ENCODE assay signal across 15 cellular contexts in genomic region chr6:143680157-143680556, GRCh38. TPM values are rescaled to one million over a fixed set of nuclear protein-coding genes. Genes with fewer than 3 reads are reported as not detected.
DNase-seq lines count a peak whose midpoint lies in the region; ATAC-seq and TF ChIP-seq lines count a peak whose summit lies in the region.
"Had no signal": no experiment of that assay in that cellular context is flagged by ENCODE, and none has a peak within 500 bp of the region (broad histone marks: within the 10 kb centered on the region; RNA-seq: fewer than 3 reads in every experiment).

No MANE protein-coding gene starts in this region.

- H3K27ac Mint-ChIP-seq in endodermal cell = no peak overlapping the region
- H3K27ac Mint-ChIP-seq in nephron = peak overlapping the region; percentile 81 to 99 (median 96)
- H3K27ac Mint-ChIP-seq: activated CD4-positive, alpha-beta T cell treated with anti-CD3 and anti-CD28 coated beads for 36 hours had no signal

- peaks cover 19% of the 10 kb centered on the region for H3K9me3 Mint-ChIP-seq in endodermal cell
- peaks cover 15% of the 10 kb centered on the region for H3K9me3 Mint-ChIP-seq in nephron

- peak overlapping the region; percentile 83 for H3K4me3 Mint-ChIP-seq in endodermal cell
- peak overlapping the region; percentile 68 to 97 (median 95) for H3K4me3 Mint-ChIP-seq in nephron
- H3K4me3 Mint-ChIP-seq: activated CD4-positive, alpha-beta T cell treated with anti-CD3 and anti-CD28 coated beads for 36 hours had no signal

- no peak for DNase-seq in heart left ventricle
- DNase-seq in left cardiac atrium = no peak
- no peak for DNase-seq in endodermal cell
- DNase-seq in upper lobe of right lung = no peak
- no peak for DNase-seq in NCI-H146 treated with DMSO at 0.1 percent for 48 hours (lab: John Stamatoyannopoulos, UW; ENCODE audit: unreplicated experiment)
- DNase-seq in UCSD-AML1 (lab: John Stamatoyannopoulos, UW; ENCODE audit: unreplicated experiment) = no peak
- no peak for DNase-seq in GM19240 (ENCODE audit: insufficient read length, low spot score)
- DNase-seq: activated CD4-positive, alpha-beta T cell treated with anti-CD3 and anti-CD28 coated beads for 36 hours; activated gamma-delta T cell treated with Interleukin-2 at 50 U/mL for 16 hours; DMS79; Kasumi-1; NCI-H2227 treated with DMSO at 0.1 percent for 48 hours; occipital lobe; SHP77 treated with DMSO at 0.1 percent for 48 hours had no signal

- ATAC-seq in heart left ventricle (no peak), left cardiac atrium (no peak), upper lobe of right lung (no peak)
- ATAC-seq: activated CD4-positive, alpha-beta T cell treated with anti-CD3 and anti-CD28 coated beads for 36 hours had no signal

- H3K4me3 ChIP-seq in heart left ventricle = peak overlapping the region in 11 of 12 donors; percentile 49 to 97 (median 80)
- peak overlapping the region; percentile 93 for H3K4me3 ChIP-seq in endodermal cell (ENCODE audit: low read length)
- peak overlapping the region; percentile 70 for H3K4me3 ChIP-seq in upper lobe of right lung

- intact Hi-C loops in heart left ventricle (cut with DNase I) = loop anchor here in 4 of 10 donors (5.0 to 10.0 kb wide), 3 partner anchors 52 to 67 kb away; no protein-coding TSS in a partner anchor
- intact Hi-C loops in left cardiac atrium (cut with DNase I) = no loop called here
- intact Hi-C loops in upper lobe of right lung (cut with DNase I) = no loop called here

- no peaks in the 10 kb centered on the region for H3K27me3 Mint-ChIP-seq in endodermal cell (ENCODE audit: insufficient read depth)
- no peaks in the 10 kb centered on the region for H3K27me3 Mint-ChIP-seq in nephron (ENCODE audit: low read depth)

- peaks cover 0 to 27% (median 0%) of the 10 kb centered on the region in 12 donors for H3K9me3 ChIP-seq in heart left ventricle
- H3K9me3 ChIP-seq in endodermal cell (ENCODE audit: control insufficient read depth, low read length) = peaks cover 34% of the 10 kb centered on the region
- H3K9me3 ChIP-seq in upper lobe of right lung = peaks cover 5% of the 10 kb centered on the region

- no peak for TF ChIP-seq POLR2A in heart left ventricle (IDR thresholded peaks at IDR 0.05)

- peaks cover 33% of the 10 kb centered on the region for H3K36me3 Mint-ChIP-seq in endodermal cell (ENCODE audit: low read depth)
- peaks cover 26% of the 10 kb centered on the region for H3K36me3 Mint-ChIP-seq in nephron (ENCODE audit: low read depth)

- H3K36me3 ChIP-seq in heart left ventricle (no peaks in the 10 kb centered on the region), endodermal cell (ENCODE audit: control insufficient read depth, insufficient read depth, low read length) (peaks cover 33% of the 10 kb centered on the region), upper lobe of right lung (no peaks in the 10 kb centered on the region)

- no peaks in the 10 kb centered on the region for H3K27me3 ChIP-seq in heart left ventricle
- no peaks in the 10 kb centered on the region for H3K27me3 ChIP-seq in endodermal cell (ENCODE audit: control insufficient read depth, insufficient read depth, low read length, poor library complexity, severe bottlenecking)
- no peaks in the 10 kb centered on the region for H3K27me3 ChIP-seq in upper lobe of right lung

- no peak for TF ChIP-seq CTCF in heart left ventricle (IDR thresholded peaks at IDR 0.05)
- no peak for TF ChIP-seq CTCF in endodermal cell (conservative IDR thresholded peaks at IDR 0.05)
- no peak for TF ChIP-seq CTCF in nephron (IDR thresholded peaks at IDR 0.05; ENCODE audit: unreplicated experiment in 3 of 3)
- no peak for TF ChIP-seq CTCF in upper lobe of right lung (IDR thresholded peaks at IDR 0.05)

- H3K4me1 ChIP-seq in heart left ventricle (peaks cover 0 to 54% (median 24%) of the 10 kb centered on the region in 12 donors), endodermal cell (ENCODE audit: control insufficient read depth, insufficient read depth, low read length) (peaks cover 3% of the 10 kb centered on the region), upper lobe of right lung (peaks cover 28% of the 10 kb centered on the region)

- peaks cover 36% of the 10 kb centered on the region for H3K4me1 Mint-ChIP-seq in endodermal cell
- peaks cover 40% of the 10 kb centered on the region for H3K4me1 Mint-ChIP-seq in nephron

- H3K27ac ChIP-seq in heart left ventricle (peak overlapping the region; percentile 94 to 99 (median 96)), endodermal cell (ENCODE audit: low read depth, low read length) (no peak overlapping the region), upper lobe of right lung (peak overlapping the region; percentile 93)

- 40 to 54% (median 47%) methylated on average over 5 of the region's 5 CpGs for WGBS in heart left ventricle, 4 donors
- WGBS in endodermal cell (ENCODE audit: insufficient coverage in 1 of 2, insufficient read length in 1 of 2), 2 experiments = 37 to 71% methylated on average over 1 to 5 of the region's 5 CpGs

- peak overlapping the region; percentile 82 for H3K9ac ChIP-seq in endodermal cell (ENCODE audit: extremely low read depth, low read length, poor library complexity, severe bottlenecking)

RNA-seq across cellular contexts. Expression of gene PHACTR2, which starts 2.4 kb away (rescaled TPM):
- total RNA-seq in heart left ventricle = 100 to 1,000 TPM in 1 of 9 donors, 10 to 100 TPM in 8; 47.8 to 101 (median 68.3) TPM
- 10 to 100 TPM; 10.2 to 17.9 TPM for polyA plus RNA-seq in heart left ventricle
- total RNA-seq in left cardiac atrium = 10 to 100 TPM; 53.9 to 56.7 TPM
- total RNA-seq in endodermal cell = 100 to 1,000 TPM; 164 to 222 TPM
- polyA plus RNA-seq in endodermal cell (2013, experiment 1 of 2) = 42.0 TPM
- polyA plus RNA-seq in endodermal cell (2013, experiment 2 of 2) = 48.6 TPM
- 142 TPM for total RNA-seq in upper lobe of right lung
